Comparison of ENCODE assay signal across 23 cellular contexts in the genomic region with DNA sequence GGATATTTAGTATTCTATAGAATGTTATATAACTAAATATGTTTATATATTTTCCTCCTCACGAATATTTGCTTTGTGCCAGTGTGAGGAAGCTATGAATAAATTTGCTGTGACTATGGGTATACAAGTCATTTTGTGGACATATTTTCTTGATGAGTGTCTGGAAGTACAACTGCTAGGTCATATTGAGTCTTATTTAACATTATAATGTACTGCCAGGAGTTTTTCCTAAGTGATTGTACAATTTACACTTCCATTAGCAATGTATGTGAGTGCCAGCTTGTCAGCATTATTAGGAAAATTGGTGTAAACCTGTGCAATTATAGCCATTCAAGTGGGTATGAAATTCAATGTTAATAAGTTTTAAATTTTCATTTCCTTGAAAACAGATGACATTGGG.
"Had no signal": no experiment of that assay in that cellular context is flagged by ENCODE, and none has a peak within 500 bp of the region (broad histone marks: within the 10 kb centered on the region; RNA-seq: fewer than 3 reads in every experiment).

No MANE protein-coding gene starts in this region.

- H3K36me3 Mint-ChIP-seq: activated naive CD4-positive, alpha-beta T cell treated with anti-CD3 and anti-CD28 coated beads, Interleukin-2, amount 50 U/mL, for 24 hours; WTC11 had no signal

- H3K27me3 ChIP-seq: ascending aorta, brain microvascular endothelial cell had no signal

- H3K4me1 Mint-ChIP-seq: activated naive CD4-positive, alpha-beta T cell treated with anti-CD3 and anti-CD28 coated beads, Interleukin-2, amount 50 U/mL, for 24 hours had no signal

- H3K36me3 ChIP-seq: ascending aorta, brain microvascular endothelial cell had no signal

- H3K27ac ChIP-seq: ascending aorta, brain microvascular endothelial cell, KMS-11, RWPE1 had no signal

- ATAC-seq: activated CD8-positive, alpha-beta T cell treated with anti-CD3 and anti-CD28 coated beads, Interleukin-2, amount 10 ng/mL, durations not matched to agents 7 days and 5 days; Panc1; WTC11 had no signal

- H3K27ac Mint-ChIP-seq: activated CD8-positive, alpha-beta T cell treated with anti-CD3 and anti-CD28 coated beads, Interleukin-2, amount 10 ng/mL, durations not matched to agents 7 days and 5 days; activated naive CD4-positive, alpha-beta T cell treated with anti-CD3 and anti-CD28 coated beads, Interleukin-2, amount 50 U/mL, for 24 hours; T-helper 1 cell treated with Interleukin-12 subunit alpha and Interleukin-12 subunit beta and Interleukin-4 antibody, amounts not matched to agents 30 μg/mL and 1 μg/mL, for 36 hours; WTC11 had no signal

- H3K4me2 ChIP-seq: KMS-11 had no signal

- H3K4me1 ChIP-seq: ascending aorta had no signal

- H3K4me3 ChIP-seq: ascending aorta had no signal

- H3K27me3 Mint-ChIP-seq: activated naive CD4-positive, alpha-beta T cell treated with anti-CD3 and anti-CD28 coated beads, Interleukin-2, amount 50 U/mL, for 24 hours had no signal

- H3K4me3 Mint-ChIP-seq: activated CD8-positive, alpha-beta T cell treated with anti-CD3 and anti-CD28 coated beads, Interleukin-2, amount 10 ng/mL, durations not matched to agents 7 days and 5 days; activated naive CD4-positive, alpha-beta T cell treated with anti-CD3 and anti-CD28 coated beads, Interleukin-2, amount 50 U/mL, for 24 hours; T-helper 1 cell treated with Interleukin-12 subunit alpha and Interleukin-12 subunit beta and Interleukin-4 antibody, amounts not matched to agents 30 μg/mL and 1 μg/mL, for 36 hours; WTC11 had no signal

- DNase-seq: activated CD4-positive, alpha-beta T cell treated with anti-CD3 and anti-CD28 coated beads for 48 hours; activated CD4-positive, alpha-beta T cell treated with anti-CD3 and anti-CD28 coated beads, Interleukin-2, amount 50 U/mL, for 4 hours; activated CD4-positive, CD25-positive, alpha-beta regulatory T cell treated with anti-CD3 and anti-CD28 coated beads, Interleukin-2, amount 50 U/mL, for 72 hours; activated CD8-positive, alpha-beta memory T cell treated with anti-CD3 and anti-CD28 coated beads, Interleukin-2, amount 50 U/mL, for 48 hours; activated CD8-positive, alpha-beta T cell treated with anti-CD3 and anti-CD28 coated beads, Interleukin-2, amount 10 ng/mL, durations not matched to agents 7 days and 5 days; activated T-cell treated with anti-CD3 and anti-CD28 coated beads, Interleukin-2, amount 50 U/mL, for 1 hour; amniotic stem cell; brain microvascular endothelial cell; cerebellar nuclear complex; MM.1S; NCI-H1930; NCI-H2171 treated with DMSO at 0.1 percent for 48 hours; NCI-H226; NCI-H526; NCI-H82; SHP77 had no signal

- H3K9ac ChIP-seq: KMS-11 had no signal

- H3K9me3 ChIP-seq: ascending aorta had no signal

- H3K9me3 Mint-ChIP-seq: activated naive CD4-positive, alpha-beta T cell treated with anti-CD3 and anti-CD28 coated beads, Interleukin-2, amount 50 U/mL, for 24 hours; T-helper 1 cell treated with Interleukin-12 subunit alpha and Interleukin-12 subunit beta and Interleukin-4 antibody, amounts not matched to agents 30 μg/mL and 1 μg/mL, for 36 hours had no signal
